21 cellular contexts compared by ENCODE assay signal in the genomic region with DNA sequence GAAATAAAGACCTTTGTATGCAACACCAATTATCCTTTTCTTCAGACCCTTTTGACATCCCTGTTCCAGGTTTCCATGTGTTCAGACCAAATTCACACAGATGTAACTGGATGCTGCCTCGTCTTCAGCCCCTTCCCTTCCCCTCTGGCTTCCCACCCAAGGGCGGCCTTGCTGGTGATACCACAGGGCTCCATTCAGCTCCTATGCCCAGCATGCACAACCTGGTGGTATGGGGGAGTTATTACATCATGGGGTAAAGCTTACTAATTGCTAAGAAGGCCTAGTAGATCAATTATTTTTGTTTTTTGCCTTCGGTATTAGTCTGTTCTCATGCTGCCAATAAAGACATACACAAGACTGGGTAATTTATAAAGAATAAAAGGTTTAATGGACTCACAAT.
A peak's percentile ranks its signal among the peaks of the same experiment; 100 is the strongest.
DNase-seq lines count a peak whose midpoint lies in the region; ATAC-seq, FAIRE-seq and TF ChIP-seq lines count a peak whose summit lies in the region.
"Had no signal": no experiment of that assay in that cellular context is flagged by ENCODE, and none has a peak within 500 bp of the region (broad histone marks: within the 10 kb centered on the region; RNA-seq: fewer than 3 reads in every experiment).

No MANE protein-coding gene starts in this region.

- H3K4me1 ChIP-seq in BE2C (no peaks in the 10 kb centered on the region), GM23338 (ENCODE audit: insufficient read depth) (no peaks in the 10 kb centered on the region)

- H3K27me3 Mint-ChIP-seq in GM23338 (ENCODE audit: insufficient read depth, low read depth, poor library complexity) (no peaks in the 10 kb centered on the region), glutamatergic neuron (ENCODE audit: unreplicated experiment) (no peaks in the 10 kb centered on the region)

- no peaks in the 10 kb centered on the region for H3K9me2 ChIP-seq in GM23338 (ENCODE audit: insufficient read depth)

- H3K79me2 ChIP-seq in GM23338 (replicated peaks; ENCODE audit: insufficient read depth) = no peaks in the 10 kb centered on the region

- H3K4me3 Mint-ChIP-seq in GM23338 (no peak overlapping the region), glutamatergic neuron (ENCODE audit: unreplicated experiment) (no peak overlapping the region)

- no peak overlapping the region for H3K4me2 ChIP-seq in GM23338
- H3K4me2 ChIP-seq: KMS-11 had no signal

- H2AFZ ChIP-seq in GM23338 = no peak overlapping the region
- H2AFZ ChIP-seq: GM23248 had no signal

- no peak overlapping the region for H3K4me3 ChIP-seq in BE2C (ENCODE audit: low read depth, low read length)
- no peak overlapping the region for H3K4me3 ChIP-seq in GM23338
- H3K4me3 ChIP-seq: GM12878, GM23248 had no signal

- FAIRE-seq in GM12891 (lab: Jason Lieb, UNC) = no peak
- FAIRE-seq: GM12878, HTR-8/SVneo had no signal

- H3K36me3 Mint-ChIP-seq in GM23338 (ENCODE audit: low read depth) = no peaks in the 10 kb centered on the region; the same call in 2 of the 3 replicates
- H3K36me3 Mint-ChIP-seq in glutamatergic neuron (ENCODE audit: unreplicated experiment) = no peaks in the 10 kb centered on the region

- H3K27me3 ChIP-seq in BE2C = no peaks in the 10 kb centered on the region
- H3K27me3 ChIP-seq in GM23338 (ENCODE audit: insufficient read depth) = no peaks in the 10 kb centered on the region

- no peak for TF ChIP-seq POLR2A in GM12891 (IDR thresholded peaks at IDR 0.05; ENCODE audit: low read depth, low read length)

- no peak overlapping the region for H3K27ac Mint-ChIP-seq in GM23338
- no peak overlapping the region for H3K27ac Mint-ChIP-seq in glutamatergic neuron (ENCODE audit: unreplicated experiment)

- in situ Hi-C loops in SK-MEL-5 (cut with HindIII; ENCODE audit: low pct_unique_long_range_greater_than_20kb, low sequenced_read_pairs) = no loop called here

- H3F3A ChIP-seq in GM23338 (replicated peaks; ENCODE audit: low read depth) = no peaks in the 10 kb centered on the region

- H3K4me1 Mint-ChIP-seq in GM23338 (no peaks in the 10 kb centered on the region), glutamatergic neuron (ENCODE audit: low read depth, unreplicated experiment) (no peaks in the 10 kb centered on the region)

- TF ChIP-seq CTCF in BE2C (IDR thresholded peaks at IDR 0.05; ENCODE audit: low read depth, low read length) = peak; percentile 33
- peak; percentile 26 to 55 for TF ChIP-seq CTCF in GM23338 (conservative IDR thresholded peaks at IDR 0.05; ENCODE audit: low read depth in 2 of 2)
- TF ChIP-seq CTCF in glutamatergic neuron (IDR thresholded peaks at IDR 0.05; ENCODE audit: partially characterized antibody, unreplicated experiment) = peak; percentile 40

- H3K36me3 ChIP-seq in BE2C = no peaks in the 10 kb centered on the region
- H3K36me3 ChIP-seq in GM23338 (ENCODE audit: insufficient read depth) = no peaks in the 10 kb centered on the region

- peak; percentile 13 for DNase-seq in BE2C
- DNase-seq in GM23338 (ENCODE audit: low spot score) = peak; percentile 25
- DNase-seq in SK-MEL-5 (ENCODE audit: low read depth, low spot score) = peak; percentile 3
- peak; percentile 13 for DNase-seq in glutamatergic neuron
- DNase-seq in medulla oblongata (ENCODE audit: extremely low spot score) = no peak
- no peak for DNase-seq in Ammon's horn (ENCODE audit: low spot score)
- no peak for DNase-seq in NCI-H1092 (lab: John Stamatoyannopoulos, UW)
- DNase-seq in GM12891 (ENCODE audit: insufficient read length, low spot score) = no peak
- DNase-seq: AML-193, EL, GF-D8, GM23248, IMR-90, NCI-H1105 treated with DMSO at 0.1 percent for 48 hours, NCI-H446, NCI-H526, SIG-M5 had no signal

- H3K9me3 Mint-ChIP-seq in GM23338 = peaks cover 8% of the 10 kb centered on the region; the same call in 2 of the 3 replicates
- H3K9me3 Mint-ChIP-seq in glutamatergic neuron (ENCODE audit: unreplicated experiment) = no peaks in the 10 kb centered on the region

- ATAC-seq in GM23338 = peak; percentile 32; the same call in 2 of the 3 replicates
- ATAC-seq: GM12878, SK-N-SH treated with all-trans-retinoic acid at 6 μM for 48 hours had no signal

- no peak overlapping the region for H3K27ac ChIP-seq in GM23338 (ENCODE audit: low read depth)
- H3K27ac ChIP-seq: GM23248, KMS-11 had no signal

- no peaks in the 10 kb centered on the region for H4K20me1 ChIP-seq in GM23338 (replicated peaks; ENCODE audit: insufficient read depth)

- H3K9me3 ChIP-seq in BE2C = no peaks in the 10 kb centered on the region

TF ChIP-seq in GM23338, 12 proteins besides CTCF, POLR2A, EP300 and RAD21:
- TF ChIP-seq ZNF331 (CRISPR knock-in tag; IDR thresholded peaks at IDR 0.05; ENCODE audit: low read depth) = no peak
- TF ChIP-seq, protein P1, sequence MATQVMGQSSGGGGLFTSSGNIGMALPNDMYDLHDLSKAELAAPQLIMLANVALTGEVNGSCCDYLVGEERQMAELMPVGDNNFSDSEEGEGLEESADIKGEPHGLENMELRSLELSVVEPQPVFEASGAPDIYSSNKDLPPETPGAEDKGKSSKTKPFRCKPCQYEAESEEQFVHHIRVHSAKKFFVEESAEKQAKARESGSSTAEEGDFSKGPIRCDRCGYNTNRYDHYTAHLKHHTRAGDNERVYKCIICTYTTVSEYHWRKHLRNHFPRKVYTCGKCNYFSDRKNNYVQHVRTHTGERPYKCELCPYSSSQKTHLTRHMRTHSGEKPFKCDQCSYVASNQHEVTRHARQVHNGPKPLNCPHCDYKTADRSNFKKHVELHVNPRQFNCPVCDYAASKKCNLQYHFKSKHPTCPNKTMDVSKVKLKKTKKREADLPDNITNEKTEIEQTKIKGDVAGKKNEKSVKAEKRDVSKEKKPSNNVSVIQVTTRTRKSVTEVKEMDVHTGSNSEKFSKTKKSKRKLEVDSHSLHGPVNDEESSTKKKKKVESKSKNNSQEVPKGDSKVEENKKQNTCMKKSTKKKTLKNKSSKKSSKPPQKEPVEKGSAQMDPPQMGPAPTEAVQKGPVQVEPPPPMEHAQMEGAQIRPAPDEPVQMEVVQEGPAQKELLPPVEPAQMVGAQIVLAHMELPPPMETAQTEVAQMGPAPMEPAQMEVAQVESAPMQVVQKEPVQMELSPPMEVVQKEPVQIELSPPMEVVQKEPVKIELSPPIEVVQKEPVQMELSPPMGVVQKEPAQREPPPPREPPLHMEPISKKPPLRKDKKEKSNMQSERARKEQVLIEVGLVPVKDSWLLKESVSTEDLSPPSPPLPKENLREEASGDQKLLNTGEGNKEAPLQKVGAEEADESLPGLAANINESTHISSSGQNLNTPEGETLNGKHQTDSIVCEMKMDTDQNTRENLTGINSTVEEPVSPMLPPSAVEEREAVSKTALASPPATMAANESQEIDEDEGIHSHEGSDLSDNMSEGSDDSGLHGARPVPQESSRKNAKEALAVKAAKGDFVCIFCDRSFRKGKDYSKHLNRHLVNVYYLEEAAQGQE (IDR thresholded peaks at IDR 0.05; ENCODE audit: unreplicated experiment) = no peak
- no peak for TF ChIP-seq STAT1 (IDR thresholded peaks at IDR 0.05; ENCODE audit: unreplicated experiment)
- no peak for TF ChIP-seq CREB1 (CRISPR knock-in tag; IDR thresholded peaks at IDR 0.05; ENCODE audit: low read depth)
- no peak for TF ChIP-seq EZH2phosphoT487 (IDR thresholded peaks at IDR 0.05; ENCODE audit: unreplicated experiment)
- TF ChIP-seq JUNB (IDR thresholded peaks at IDR 0.05; ENCODE audit: unreplicated experiment) = no peak
- no peak for TF ChIP-seq POLR2AphosphoS5 (IDR thresholded peaks at IDR 0.05; ENCODE audit: low read depth)
- TF ChIP-seq EZH2 (IDR thresholded peaks at IDR 0.05; ENCODE audit: low read depth, unreplicated experiment) = no peak

TF ChIP-seq in GM12891, 5 proteins besides CTCF, POLR2A, EP300 and RAD21:
- no peak for TF ChIP-seq TAF1 (IDR thresholded peaks at IDR 0.05; ENCODE audit: low read depth, low read length)
- TF ChIP-seq POU2F2 (IDR thresholded peaks at IDR 0.05; ENCODE audit: low read depth, low read length) = no peak

Comparison
In these comparisons a context has a peak if more than half of its experiments do, and no peak if none do; other contexts are left out.
1. DNase-seq: peak in BE2C (single experiment), GM23338 (single experiment), SK-MEL-5 (single experiment) and glutamatergic neuron (single experiment); none in medulla oblongata (single experiment), Ammon's horn (single experiment), NCI-H1092 (single experiment) and GM12891 (single experiment).
2. Peak in every context shown above with its lines, with median percentiles within 50 percentile points of each other: CTCF ChIP-seq.